ENCODE assay signal across 13 cellular contexts in genomic region chr9:127537014-127537413, GRCh38.
DNase-seq lines count a peak whose midpoint lies in the region; ATAC-seq and TF ChIP-seq lines count a peak whose summit lies in the region.
"Had no signal": no experiment of that assay in that cellular context is flagged by ENCODE, and none has a peak within 500 bp of the region (broad histone marks: within the 10 kb centered on the region; RNA-seq: fewer than 3 reads in every experiment).

No MANE protein-coding gene starts in this region.

- TF ChIP-seq CTCF in MCF 10A (IDR thresholded peaks at IDR 0.05; ENCODE audit: unreplicated experiment) (no peak), left lung (IDR thresholded peaks at IDR 0.05) (no peak), vagina (IDR thresholded peaks at IDR 0.05) (no peak)

- H3K27me3 Mint-ChIP-seq in MCF 10A (ENCODE audit: insufficient read depth, unreplicated experiment), result no peaks in the 10 kb centered on the region
- H3K27me3 Mint-ChIP-seq: B cell; effector memory CD8-positive, alpha-beta T cell had no signal

- peaks cover 52% of the 10 kb centered on the region for H3K36me3 Mint-ChIP-seq in MCF 10A (ENCODE audit: insufficient read depth, unreplicated experiment)

- intact Hi-C loops in Right ventricle myocardium inferior (cut with DNase I), result no loop called here
- intact Hi-C loops in left ventricle myocardium superior (cut with micrococcal nuclease), result loop anchor here (10.0 kb wide), 1 partner anchor 48 kb away; no protein-coding TSS in a partner anchor
- intact Hi-C loops in MCF 10A (cut with micrococcal nuclease), result no loop called here
- intact Hi-C loops in left lung (cut with DNase I), result no loop called here
- intact Hi-C loops in vagina (cut with DNase I), result no loop called here

- POLR2A ChIA-PET in MCF 10A (lab: Yijun Ruan, JAX), result interaction anchor here (0.9 to 2.0 kb wide), 2 partner anchors 19 to 31 kb away, joined by 3 to 4 read pairs; no protein-coding TSS in a partner anchor

- DNase-seq in Right ventricle myocardium inferior (ENCODE audit: missing footprints) (peak; percentile 43), left ventricle myocardium superior (no peak), MCF 10A (ENCODE audit: unreplicated experiment) (no peak), left lung (no peak), vagina (ENCODE audit: extremely low spot score in 2 of 2) (no peak), DMS153 treated with DMSO at 0.1 percent for 48 hours (lab: John Stamatoyannopoulos, UW; ENCODE audit: unreplicated experiment) (no peak), NCI-H1930 (lab: John Stamatoyannopoulos, UW) (no peak)
- DNase-seq: activated CD8-positive, alpha-beta memory T cell treated with anti-CD3 and anti-CD28 coated beads, Interleukin-2, amount 50 U/mL, for 48 hours; effector memory CD8-positive, alpha-beta T cell; MM.1S had no signal

- no peaks in the 10 kb centered on the region for H3K9me3 ChIP-seq in left lung
- H3K9me3 ChIP-seq in vagina, result no peaks in the 10 kb centered on the region

- peak overlapping the region; percentile 5 to 46 for H3K27ac ChIP-seq in left lung
- H3K27ac ChIP-seq in vagina, result peak overlapping the region; percentile 95

- no peaks in the 10 kb centered on the region for H3K9me3 Mint-ChIP-seq in MCF 10A (ENCODE audit: unreplicated experiment)
- H3K9me3 Mint-ChIP-seq: effector memory CD8-positive, alpha-beta T cell had no signal

- peaks cover 23% of the 10 kb centered on the region for H3K4me1 Mint-ChIP-seq in MCF 10A (ENCODE audit: insufficient read depth, unreplicated experiment)
- H3K4me1 Mint-ChIP-seq: B cell had no signal

- CTCF ChIA-PET in MCF 10A (lab: Yijun Ruan, JAX), result interaction anchor here (0.5 to 2.0 kb wide), 6 partner anchors 11 to 49 kb away, joined by 3 to 9 read pairs (median 4); no protein-coding TSS in a partner anchor

- TF ChIP-seq POLR2A in vagina (IDR thresholded peaks at IDR 0.05), result no peak

- H3K4me3 ChIP-seq in left lung (no peak overlapping the region), vagina (no peak overlapping the region)
- H3K4me3 ChIP-seq: lung had no signal

- H3K36me3 ChIP-seq in left lung (peaks cover 0 to 38% of the 10 kb centered on the region in 2 donors), vagina (no peaks in the 10 kb centered on the region)

- no TSS peak for BruUV-seq in MCF 10A (replicated peaks; lab: Mats Ljungman, UMichigan)

- H3K4me1 ChIP-seq in left lung (peaks cover 37 to 78% of the 10 kb centered on the region in 2 donors), vagina (peaks cover 81% of the 10 kb centered on the region)

- no peak for ATAC-seq in Right ventricle myocardium inferior
- ATAC-seq in left ventricle myocardium superior, result no peak
- ATAC-seq in left lung, result peak; percentile 14
- no peak for ATAC-seq in HG03439 (IDR thresholded peaks at IDR 0.05; ENCODE audit: unreplicated experiment)
- ATAC-seq: effector memory CD8-positive, alpha-beta T cell had no signal

- peak overlapping the region; percentile 42 for H3K27ac Mint-ChIP-seq in MCF 10A (ENCODE audit: low read depth, unreplicated experiment)
- H3K27ac Mint-ChIP-seq: B cell; effector memory CD8-positive, alpha-beta T cell had no signal

- H3K4me3 Mint-ChIP-seq in MCF 10A (ENCODE audit: unreplicated experiment), result no peak overlapping the region
- H3K4me3 Mint-ChIP-seq: B cell; effector memory CD8-positive, alpha-beta T cell had no signal

- H3K27me3 ChIP-seq in left lung (no peaks in the 10 kb centered on the region), vagina (no peaks in the 10 kb centered on the region)
